21 cellular contexts compared by ENCODE assay signal in the genomic region with DNA sequence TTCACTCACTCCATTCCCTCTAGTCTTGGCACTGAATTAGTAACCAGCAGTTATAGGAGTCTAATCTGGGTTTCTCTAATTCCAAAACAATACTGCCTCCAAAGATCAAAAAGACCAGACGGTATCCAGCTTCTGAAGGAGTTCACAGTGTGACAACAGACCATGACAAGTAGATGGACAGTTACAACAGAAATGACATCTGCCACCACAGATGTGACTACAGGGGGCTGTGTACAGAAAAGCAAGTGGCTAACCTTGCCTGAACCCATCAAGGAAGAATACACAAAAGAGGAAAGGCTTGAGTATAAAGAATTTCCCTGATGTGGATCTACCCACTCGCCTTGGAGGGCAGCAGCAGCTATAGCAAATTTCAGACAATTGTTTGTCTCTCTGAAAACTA.
DNase-seq lines count a peak whose midpoint lies in the region; ATAC-seq and TF ChIP-seq lines count a peak whose summit lies in the region.
"Had no signal": no experiment of that assay in that cellular context is flagged by ENCODE, and none has a peak within 500 bp of the region (broad histone marks: within the 10 kb centered on the region; RNA-seq: fewer than 3 reads in every experiment).

No MANE protein-coding gene starts in this region.

- BruUV-seq in HCT116 (replicated peaks; lab: Mats Ljungman, UMichigan): no TSS peak

- DNase-seq in HCT116 (ENCODE audit: low read depth, low spot score) (no peak), NCI-H748 treated with DMSO at 0.1 percent for 48 hours (lab: John Stamatoyannopoulos, UW) (peak; percentile 62), mesothelial cell of epicardium (ENCODE audit: low spot score in 2 of 2, unreplicated experiment in 2 of 2) (no peak), GOT3 (lab: John Stamatoyannopoulos, UW) (no peak), UCSD-AML1 (lab: John Stamatoyannopoulos, UW; ENCODE audit: unreplicated experiment) (no peak)
- DNase-seq in CD8-positive, alpha-beta memory T cell: no peak
- DNase-seq: activated CD4-positive, alpha-beta T cell treated with anti-CD3 and anti-CD28 coated beads, Interleukin-2, amount 50 U/mL, for 4 hours; activated CD4-positive, CD25-positive, alpha-beta regulatory T cell; activated naive CD4-positive, alpha-beta T cell treated with Interleukin-2 at 50 U/mL for 16 hours; Kasumi-1; NCI-H187; NCI-H2227 treated with DMSO at 0.1 percent for 48 hours; SHP77; spleen; T-helper 9 cell had no signal

- TF ChIP-seq POLR2A in HCT116 (IDR thresholded peaks at IDR 0.05; ENCODE audit: borderline replicate concordance, extremely low read depth, insufficient read depth, insufficient read length): no peak

- H3K27me3 ChIP-seq in BLaER1: no peaks in the 10 kb centered on the region
- H3K27me3 ChIP-seq in HCT116 (ENCODE audit: insufficient read depth, low read length): no peaks in the 10 kb centered on the region
- no peaks in the 10 kb centered on the region for H3K27me3 ChIP-seq in CD8-positive, alpha-beta memory T cell (ENCODE audit: insufficient read depth, low read length, poor library complexity, severe bottlenecking)
- H3K27me3 ChIP-seq: spleen, tibial nerve had no signal

- H3K27ac ChIP-seq in BLaER1 (peak overlapping the region; percentile 5; the same call in 1 of the 2 replicates), HCT116 (ENCODE audit: low read depth, low read length) (no peak overlapping the region)
- H3K27ac ChIP-seq in CD8-positive, alpha-beta memory T cell (ENCODE audit: low read depth, low read length): no peak overlapping the region
- H3K27ac ChIP-seq: C4-2B, HL-60, parathyroid adenoma, spleen had no signal

- H3K4me1 ChIP-seq in BLaER1 (peaks cover 16% of the 10 kb centered on the region), HCT116 (ENCODE audit: control insufficient read depth in 1 of 2, insufficient read depth in 2 of 2, low read length in 2 of 2) (peaks cover 3 to 10% of the 10 kb centered on the region in 2 experiments; a peak in 3 of 4 replicates)
- H3K4me1 ChIP-seq in CD8-positive, alpha-beta memory T cell (ENCODE audit: insufficient read depth, low read length): no peaks in the 10 kb centered on the region
- H3K4me1 ChIP-seq: parathyroid adenoma, spleen had no signal

- RAD21 ChIA-PET in HCT116 (lab: Charles Lee; ENCODE audit: low non-redundant PET in 1 of 2, low total read pairs in 2 of 2, uncharacterized antibody in 2 of 2, unreplicated experiment in 2 of 2): no interaction called here

- ATAC-seq in HCT116: no peak

- H3K4me3 ChIP-seq in BLaER1: no peak overlapping the region
- H3K4me3 ChIP-seq in HCT116 (replicated peaks in 1 of 2; ENCODE audit: low read depth in 1 of 2, low read length in 2 of 2): no peak overlapping the region
- H3K4me3 ChIP-seq in CD8-positive, alpha-beta memory T cell (ENCODE audit: low read length): no peak overlapping the region
- H3K4me3 ChIP-seq: spleen, tibial nerve had no signal

- TF ChIP-seq RAD21 in HCT116 (IDR thresholded peaks at IDR 0.05; ENCODE audit: low read depth): no peak

- TF ChIP-seq CTCF in HCT116 (IDR thresholded peaks at IDR 0.05 in 2 of 3, conservative IDR thresholded peaks at IDR 0.05 in 1 of 3; ENCODE audit: borderline replicate concordance in 1 of 3, insufficient read depth in 1 of 3, low read depth in 2 of 3, low read length in 2 of 3) (no peak), mesothelial cell of epicardium (IDR thresholded peaks at IDR 0.05; ENCODE audit: unreplicated experiment) (no peak)

- CTCF ChIA-PET in HCT116 (lab: Charles Lee): no interaction called here
- CTCF ChIA-PET in CD8-positive, alpha-beta memory T cell (lab: Charles Lee): no interaction called here

- no peak overlapping the region for H3K4me3 Mint-ChIP-seq in mesothelial cell of epicardium
- no peak overlapping the region for H3K4me3 Mint-ChIP-seq in CD8-positive, alpha-beta memory T cell

- peak overlapping the region; percentile 63 for H3K4me2 ChIP-seq in BLaER1
- H3K4me2 ChIP-seq in HCT116 (ENCODE audit: low read length): peak overlapping the region; percentile 24; the same call in 1 of the 2 replicates

- peaks cover 5% of the 10 kb centered on the region; the same call in 1 of the 2 replicates for H3K9me3 ChIP-seq in BLaER1
- H3K9me3 ChIP-seq in HCT116 (ENCODE audit: control insufficient read depth in 1 of 2, insufficient read depth in 1 of 2, low read depth in 1 of 2, low read length in 2 of 2): no peaks in the 10 kb centered on the region
- no peaks in the 10 kb centered on the region for H3K9me3 ChIP-seq in CD8-positive, alpha-beta memory T cell (ENCODE audit: low read length)
- H3K9me3 ChIP-seq: spleen, tibial nerve had no signal

- no peaks in the 10 kb centered on the region for H3K27me3 Mint-ChIP-seq in mesothelial cell of epicardium (ENCODE audit: low read depth)
- peaks cover 0 to 1% of the 10 kb centered on the region in 2 donors for H3K27me3 Mint-ChIP-seq in CD8-positive, alpha-beta memory T cell

- H3K9me2 ChIP-seq in HCT116 (ENCODE audit: insufficient read depth): no peaks in the 10 kb centered on the region

- H4K20me1 ChIP-seq in BLaER1 (no peaks in the 10 kb centered on the region), HCT116 (ENCODE audit: insufficient read depth) (no peaks in the 10 kb centered on the region)

- H3K36me3 ChIP-seq in BLaER1 (no peaks in the 10 kb centered on the region), HCT116 (ENCODE audit: control insufficient read depth in 1 of 2, insufficient read depth in 2 of 2, low read length in 2 of 2) (no peaks in the 10 kb centered on the region)
- no peaks in the 10 kb centered on the region for H3K36me3 ChIP-seq in CD8-positive, alpha-beta memory T cell (ENCODE audit: insufficient read depth, low read length)
- H3K36me3 ChIP-seq: spleen, tibial nerve had no signal

- peaks cover 11% of the 10 kb centered on the region for H3K4me1 Mint-ChIP-seq in mesothelial cell of epicardium
- no peaks in the 10 kb centered on the region for H3K4me1 Mint-ChIP-seq in CD8-positive, alpha-beta memory T cell

- no peaks in the 10 kb centered on the region for H3K36me3 Mint-ChIP-seq in mesothelial cell of epicardium
- no peaks in the 10 kb centered on the region for H3K36me3 Mint-ChIP-seq in CD8-positive, alpha-beta memory T cell

- H3K79me2 ChIP-seq in HCT116 (ENCODE audit: insufficient read depth, low read length): no peaks in the 10 kb centered on the region
- H3K79me2 ChIP-seq: parathyroid adenoma had no signal

- H3K9ac ChIP-seq in BLaER1 (no peak overlapping the region; the same call in 1 of the 2 replicates), HCT116 (ENCODE audit: low read length) (no peak overlapping the region)
- H3K9ac ChIP-seq: parathyroid adenoma had no signal

- H3K9me3 Mint-ChIP-seq in mesothelial cell of epicardium: no peaks in the 10 kb centered on the region
- peaks cover 0 to 1% (median 0%) of the 10 kb centered on the region in 5 donors for H3K9me3 Mint-ChIP-seq in CD8-positive, alpha-beta memory T cell
- H3K9me3 Mint-ChIP-seq: nephron had no signal

- POLR2A ChIA-PET in HCT116 (lab: Charles Lee): no interaction called here
- POLR2A ChIA-PET in CD8-positive, alpha-beta memory T cell (lab: Charles Lee): no interaction called here

- peak overlapping the region; percentile 52 for H2AFZ ChIP-seq in HCT116 (ENCODE audit: low read depth, low read length, poor library complexity, severe bottlenecking)
- H2AFZ ChIP-seq: parathyroid adenoma had no signal

- intact Hi-C loops in HCT116 (cut with micrococcal nuclease): no loop called here

- peak overlapping the region; percentile 15 for H3K27ac Mint-ChIP-seq in mesothelial cell of epicardium
- no peak overlapping the region for H3K27ac Mint-ChIP-seq in CD8-positive, alpha-beta memory T cell

TF ChIP-seq in HCT116, 20 proteins besides CTCF, POLR2A, EP300 and RAD21:
- TF ChIP-seq, protein P1, sequence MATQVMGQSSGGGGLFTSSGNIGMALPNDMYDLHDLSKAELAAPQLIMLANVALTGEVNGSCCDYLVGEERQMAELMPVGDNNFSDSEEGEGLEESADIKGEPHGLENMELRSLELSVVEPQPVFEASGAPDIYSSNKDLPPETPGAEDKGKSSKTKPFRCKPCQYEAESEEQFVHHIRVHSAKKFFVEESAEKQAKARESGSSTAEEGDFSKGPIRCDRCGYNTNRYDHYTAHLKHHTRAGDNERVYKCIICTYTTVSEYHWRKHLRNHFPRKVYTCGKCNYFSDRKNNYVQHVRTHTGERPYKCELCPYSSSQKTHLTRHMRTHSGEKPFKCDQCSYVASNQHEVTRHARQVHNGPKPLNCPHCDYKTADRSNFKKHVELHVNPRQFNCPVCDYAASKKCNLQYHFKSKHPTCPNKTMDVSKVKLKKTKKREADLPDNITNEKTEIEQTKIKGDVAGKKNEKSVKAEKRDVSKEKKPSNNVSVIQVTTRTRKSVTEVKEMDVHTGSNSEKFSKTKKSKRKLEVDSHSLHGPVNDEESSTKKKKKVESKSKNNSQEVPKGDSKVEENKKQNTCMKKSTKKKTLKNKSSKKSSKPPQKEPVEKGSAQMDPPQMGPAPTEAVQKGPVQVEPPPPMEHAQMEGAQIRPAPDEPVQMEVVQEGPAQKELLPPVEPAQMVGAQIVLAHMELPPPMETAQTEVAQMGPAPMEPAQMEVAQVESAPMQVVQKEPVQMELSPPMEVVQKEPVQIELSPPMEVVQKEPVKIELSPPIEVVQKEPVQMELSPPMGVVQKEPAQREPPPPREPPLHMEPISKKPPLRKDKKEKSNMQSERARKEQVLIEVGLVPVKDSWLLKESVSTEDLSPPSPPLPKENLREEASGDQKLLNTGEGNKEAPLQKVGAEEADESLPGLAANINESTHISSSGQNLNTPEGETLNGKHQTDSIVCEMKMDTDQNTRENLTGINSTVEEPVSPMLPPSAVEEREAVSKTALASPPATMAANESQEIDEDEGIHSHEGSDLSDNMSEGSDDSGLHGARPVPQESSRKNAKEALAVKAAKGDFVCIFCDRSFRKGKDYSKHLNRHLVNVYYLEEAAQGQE (IDR thresholded peaks at IDR 0.05; ENCODE audit: low read depth): no peak
- TF ChIP-seq ELF1 (IDR thresholded peaks at IDR 0.05; ENCODE audit: borderline replicate concordance, low read depth): no peak
- no peak for TF ChIP-seq JUND (IDR thresholded peaks at IDR 0.05)
- TF ChIP-seq, protein P2, sequence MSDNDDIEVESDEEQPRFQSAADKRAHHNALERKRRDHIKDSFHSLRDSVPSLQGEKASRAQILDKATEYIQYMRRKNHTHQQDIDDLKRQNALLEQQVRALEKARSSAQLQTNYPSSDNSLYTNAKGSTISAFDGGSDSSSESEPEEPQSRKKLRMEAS (IDR thresholded peaks at IDR 0.05): no peak
